27 cellular contexts compared by ENCODE assay signal in genomic region chr13:102225892-102226291, GRCh38.
"Had no signal": no experiment of that assay in that cellular context is flagged by ENCODE, and none has a peak within 500 bp of the region (broad histone marks: within the 10 kb centered on the region; RNA-seq: fewer than 3 reads in every experiment).

No MANE protein-coding gene starts in this region.

- H3K36me3 ChIP-seq: adrenal gland, colonic mucosa, esophagus squamous epithelium, gastroesophageal sphincter had no signal

- ATAC-seq: activated CD4-positive, alpha-beta T cell treated with anti-CD3 and anti-CD28 coated beads for 36 hours; activated CD8-positive, alpha-beta memory T cell treated with anti-CD3 and anti-CD28 coated beads, Interleukin-2, amount 10 ng/mL, durations not matched to agents 7 days and 5 days; activated CD8-positive, alpha-beta T cell treated with anti-CD3 and anti-CD28 coated beads, Interleukin-2, amount 10 ng/mL, durations not matched to agents 7 days and 5 days; activated naive CD8-positive, alpha-beta T cell treated with anti-CD3 and anti-CD28 coated beads, Interleukin-2, amount 50 U/mL, for 24 hours; body of pancreas; gastroesophageal sphincter had no signal

- H3K27ac ChIP-seq: adrenal gland, body of pancreas, colonic mucosa, epithelial cell of prostate, esophagus squamous epithelium, gastroesophageal sphincter had no signal

- H3K4me1 ChIP-seq: adrenal gland, body of pancreas, colonic mucosa, esophagus squamous epithelium, gastroesophageal sphincter had no signal

- DNase-seq: activated CD4-positive, alpha-beta memory T cell treated with anti-CD3 and anti-CD28 coated beads for 36 hours; activated CD4-positive, alpha-beta T cell treated with anti-CD3 and anti-CD28 coated beads for 36 hours; activated CD4-positive, alpha-beta T cell treated with anti-CD3 and anti-CD28 coated beads, Interleukin-2, amount 10 ng/mL, durations not matched to agents 24 days and 14 days; activated CD4-positive, CD25-positive, alpha-beta regulatory T cell; activated CD4-positive, CD25-positive, alpha-beta regulatory T cell treated with anti-CD3 and anti-CD28 coated beads, Interleukin-2, amount 50 U/mL, for 72 hours; activated CD8-positive, alpha-beta memory T cell treated with anti-CD3 and anti-CD28 coated beads, Interleukin-2, amount 10 ng/mL, durations not matched to agents 7 days and 5 days; activated CD8-positive, alpha-beta memory T cell treated with anti-CD3 and anti-CD28 coated beads, Interleukin-2, amount 50 U/mL, for 4 hours; activated CD8-positive, alpha-beta T cell treated with anti-CD3 and anti-CD28 coated beads, Interleukin-2, amount 10 ng/mL, durations not matched to agents 7 days and 5 days; activated effector memory CD4-positive, alpha-beta T cell treated with anti-CD3 and anti-CD28 coated beads, Interleukin-2, amount 50 U/mL, for 16 hours; activated naive CD4-positive, alpha-beta T cell treated with anti-CD3 and anti-CD28 coated beads for 36 hours; activated naive CD8-positive, alpha-beta T cell treated with anti-CD3 and anti-CD28 coated beads for 36 hours; activated naive CD8-positive, alpha-beta T cell treated with anti-CD3 and anti-CD28 coated beads, Interleukin-2, amount 50 U/mL, for 24 hours; activated T-cell treated with anti-CD3 and anti-CD28 coated beads, Interleukin-2, amount 50 U/mL, for 1 hour; activated T-cell treated with anti-CD3 and anti-CD28 coated beads, Interleukin-2, amount 50 U/mL, for 48 hours; adrenal gland; amygdala; aorta; body of pancreas; central memory CD4-positive, alpha-beta T cell; cerebellar nuclear complex; colonic mucosa; effector CD8-positive, alpha-beta T cell; esophagus squamous epithelium; foreskin melanocyte; T-helper 2 cell had no signal

- H3K4me3 ChIP-seq: body of pancreas, colonic mucosa, esophagus squamous epithelium, gastroesophageal sphincter had no signal

- H3K9me3 ChIP-seq: adrenal gland, body of pancreas, colonic mucosa, esophagus squamous epithelium, gastroesophageal sphincter had no signal

- H3K27me3 ChIP-seq: adrenal gland, body of pancreas, colonic mucosa, esophagus squamous epithelium, gastroesophageal sphincter had no signal
